ENCODE assay signal across 11 cellular contexts in the genomic region with DNA sequence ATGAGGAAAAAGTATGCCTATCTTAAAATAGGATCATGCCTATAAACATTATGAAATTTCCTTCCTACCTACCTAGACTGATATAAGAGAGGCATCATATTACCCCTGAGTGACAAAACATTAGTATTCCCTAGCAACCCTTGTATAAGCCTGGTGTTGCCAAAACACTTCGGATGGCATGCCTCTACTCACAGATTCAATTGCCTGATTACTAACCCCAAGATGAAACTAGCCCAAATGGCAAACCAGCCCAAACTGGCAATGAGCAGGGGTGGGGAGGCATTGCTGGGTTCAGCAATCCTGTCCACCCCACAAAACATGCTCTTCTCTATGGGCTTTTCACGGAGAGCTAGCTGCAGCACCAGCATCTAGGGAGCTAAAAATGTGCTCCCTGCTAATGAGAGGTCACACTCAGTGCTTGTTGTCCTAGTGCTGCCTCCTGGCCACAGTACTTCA. TPM values are rescaled to one million over a fixed set of nuclear protein-coding genes. Genes with fewer than 3 reads are reported as not detected.
A peak's percentile ranks its signal among the peaks of the same experiment; 100 is the strongest.
DNase-seq lines count a peak whose midpoint lies in the region; ATAC-seq, FAIRE-seq and TF ChIP-seq lines count a peak whose summit lies in the region.
"Had no signal": no experiment of that assay in that cellular context is flagged by ENCODE, and none has a peak within 500 bp of the region (broad histone marks: within the 10 kb centered on the region; RNA-seq: fewer than 3 reads in every experiment).

No MANE protein-coding gene starts in this region.

- H3K27ac ChIP-seq in right atrium auricular region: peak overlapping the region; percentile 58 to 81
- H3K27ac ChIP-seq in effector memory CD4-positive, alpha-beta T cell (ENCODE audit: insufficient read depth, low read length, poor library complexity, severe bottlenecking): no peak overlapping the region
- H3K27ac ChIP-seq: KMS-11 had no signal

- no peak overlapping the region for H3K4me3 Mint-ChIP-seq in stimulated activated memory B cell treated with anti-CD40 and anti-IgM and Interleukin-4, amounts not matched to agents 10 μg/mL and 1 μg/mL and 100 μg/mL, for 72 hours

- H3K36me3 ChIP-seq in adipocyte (ENCODE audit: control insufficient read depth, insufficient read depth, low read length, severe bottlenecking): peaks cover 17% of the 10 kb centered on the region
- peaks cover 17% of the 10 kb centered on the region for H3K36me3 ChIP-seq in right atrium auricular region
- H3K36me3 ChIP-seq in effector memory CD4-positive, alpha-beta T cell (ENCODE audit: control insufficient read depth, insufficient read depth, low read length): no peaks in the 10 kb centered on the region

- H3K27me3 Mint-ChIP-seq in stimulated activated memory B cell treated with anti-CD40 and anti-IgM and Interleukin-4, amounts not matched to agents 10 μg/mL and 1 μg/mL and 100 μg/mL, for 72 hours: no peaks in the 10 kb centered on the region

- peak; percentile 78 for DNase-seq in HPDE6-E6E7 (ENCODE audit: extremely low spot score)
- peak; percentile 47 for DNase-seq in adipocyte (ENCODE audit: low read depth)
- DNase-seq in right atrium auricular region (ENCODE audit: low spot score): no peak
- no peak for DNase-seq in effector memory CD4-positive, alpha-beta T cell
- no peak for DNase-seq in stimulated activated CD4-positive, alpha-beta T cell treated with anti-CD3 and anti-CD28 coated beads, Interleukin-4, amount 100 ng/mL, for 1 hour
- no peak for DNase-seq in RCC 7860 (ENCODE audit: low spot score)
- DNase-seq: activated CD4-positive, alpha-beta T cell treated with anti-CD3 and anti-CD28 coated beads, Interleukin-2, amount 50 U/mL, for 48 hours; posterior cingulate gyrus had no signal

- H3K27ac Mint-ChIP-seq in stimulated activated memory B cell treated with anti-CD40 and anti-IgM and Interleukin-4, amounts not matched to agents 10 μg/mL and 1 μg/mL and 100 μg/mL, for 72 hours: no peak overlapping the region

- TF ChIP-seq CTCF in right atrium auricular region (IDR thresholded peaks at IDR 0.05): no peak

- H3K9me3 Mint-ChIP-seq in stimulated activated memory B cell treated with anti-CD40 and anti-IgM and Interleukin-4, amounts not matched to agents 10 μg/mL and 1 μg/mL and 100 μg/mL, for 72 hours: no peaks in the 10 kb centered on the region

- H3K9me3 ChIP-seq in adipocyte (ENCODE audit: control insufficient read depth, low read length) (no peaks in the 10 kb centered on the region), right atrium auricular region (no peaks in the 10 kb centered on the region)
- H3K9me3 ChIP-seq in effector memory CD4-positive, alpha-beta T cell (ENCODE audit: control insufficient read depth, low read length): no peaks in the 10 kb centered on the region

- FAIRE-seq in RCC 7860 (lab: Jason Lieb, UNC): no peak

- no peaks in the 10 kb centered on the region for H3K36me3 Mint-ChIP-seq in stimulated activated memory B cell treated with anti-CD40 and anti-IgM and Interleukin-4, amounts not matched to agents 10 μg/mL and 1 μg/mL and 100 μg/mL, for 72 hours
- H3K36me3 Mint-ChIP-seq: brain had no signal

- H3K9ac ChIP-seq in adipocyte (ENCODE audit: low read length): peak overlapping the region; percentile 75
- H3K9ac ChIP-seq: KMS-11 had no signal

- no peaks in the 10 kb centered on the region for H3K4me1 Mint-ChIP-seq in stimulated activated memory B cell treated with anti-CD40 and anti-IgM and Interleukin-4, amounts not matched to agents 10 μg/mL and 1 μg/mL and 100 μg/mL, for 72 hours

- ATAC-seq in stimulated activated memory B cell treated with anti-CD40 and anti-IgM and Interleukin-4, amounts not matched to agents 10 μg/mL and 1 μg/mL and 100 μg/mL, for 72 hours: peak; percentile 14

- H3K4me3 ChIP-seq in adipocyte (ENCODE audit: low read length): peak overlapping the region; percentile 58
- no peak overlapping the region for H3K4me3 ChIP-seq in right atrium auricular region
- no peak overlapping the region for H3K4me3 ChIP-seq in effector memory CD4-positive, alpha-beta T cell (ENCODE audit: insufficient read depth, low read depth, low read length, poor library complexity, severe bottlenecking)

- peaks cover 69% of the 10 kb centered on the region for H3K4me1 ChIP-seq in adipocyte (ENCODE audit: control insufficient read depth, insufficient read depth, low read length)
- H3K4me1 ChIP-seq in right atrium auricular region: peaks cover 0 to 78% of the 10 kb centered on the region in 2 donors
- no peaks in the 10 kb centered on the region for H3K4me1 ChIP-seq in effector memory CD4-positive, alpha-beta T cell (ENCODE audit: control insufficient read depth, insufficient read depth, low read length, poor library complexity, severe bottlenecking)

- H3K27me3 ChIP-seq in adipocyte (replicated peaks; ENCODE audit: control insufficient read depth, insufficient read depth, low read length): no peaks in the 10 kb centered on the region
- no peaks in the 10 kb centered on the region for H3K27me3 ChIP-seq in right atrium auricular region
- H3K27me3 ChIP-seq in effector memory CD4-positive, alpha-beta T cell (replicated peaks; ENCODE audit: control insufficient read depth, insufficient read depth, low read length, poor library complexity, severe bottlenecking): peaks cover 3% of the 10 kb centered on the region

RNA-seq across cellular contexts. Expression of gene PALMD, which starts 13.9 kb away (rescaled TPM):
- total RNA-seq in right atrium auricular region: 10 to 100 TPM; 55.0 to 78.7 TPM

Comparison
In these comparisons a context has a peak if more than half of its experiments do, and no peak if none do; other contexts are left out.
1. DNase-seq: peak in HPDE6-E6E7 (single experiment) and adipocyte (single experiment); none in right atrium auricular region (single experiment), effector memory CD4-positive, alpha-beta T cell (0 of 3), stimulated activated CD4-positive, alpha-beta T cell treated with anti-CD3 and anti-CD28 coated beads, Interleukin-4, amount 100 ng/mL, for 1 hour (single experiment) and RCC 7860 (single experiment).